8 cellular contexts compared by ENCODE assay signal in the genomic region with DNA sequence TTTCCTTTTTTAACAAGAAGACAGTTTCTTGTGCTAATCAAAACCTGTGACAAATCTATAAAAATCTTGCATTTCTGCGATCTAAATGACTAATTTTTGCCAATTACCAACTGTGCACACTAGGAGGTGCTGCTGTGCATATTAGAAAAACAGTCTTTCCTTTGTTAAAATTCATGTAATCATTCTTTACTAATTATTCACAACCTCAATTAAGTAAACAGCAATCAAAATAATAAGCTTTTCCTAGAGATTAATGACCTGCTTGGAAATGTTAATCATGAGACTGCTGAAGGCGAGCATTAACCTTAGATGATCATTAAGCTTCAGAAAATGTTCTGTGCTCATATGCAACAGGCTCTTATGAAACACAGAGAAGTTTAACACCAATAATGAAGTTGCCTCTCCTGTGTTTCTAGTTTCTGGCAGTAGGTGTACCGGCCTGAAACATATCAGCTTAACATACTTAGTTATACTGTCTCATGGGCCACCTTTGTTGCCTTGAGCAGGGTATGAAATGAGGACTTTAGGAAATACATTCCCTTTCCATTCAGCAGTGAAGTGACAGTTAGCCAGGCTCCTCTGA. TPM values are rescaled to one million over a fixed set of nuclear protein-coding genes. Genes with fewer than 3 reads are reported as not detected.
DNase-seq lines count a peak whose midpoint lies in the region; ATAC-seq, FAIRE-seq and TF ChIP-seq lines count a peak whose summit lies in the region.

No MANE protein-coding gene starts in this region.

- DNase-seq in GM13976 (ENCODE audit: low spot score) = no peak
- peak; percentile 32 for DNase-seq in RPMI7951 (ENCODE audit: low read depth)
- DNase-seq in midbrain (lab: John Stamatoyannopoulos, UW) = peak; percentile 75
- DNase-seq in GM19238 (ENCODE audit: insufficient read length, low spot score) = no peak

- FAIRE-seq in colon (lab: Jason Lieb, UNC) = peak; percentile 82

- no peak overlapping the region for H3K27ac ChIP-seq in C4-2B

- peak; percentile 98 for TF ChIP-seq CTCF in C4-2B (conservative IDR thresholded peaks at IDR 0.05)
- peak; percentile 57 for TF ChIP-seq CTCF in GM13976 (IDR thresholded peaks at IDR 0.05; ENCODE audit: borderline replicate concordance, control extremely low read depth, extremely low read depth, insufficient read depth, missing control alignments)

- in situ Hi-C loops in GM13976 (cut with MboI; ENCODE audit: low sequenced_read_pairs, unreplicated experiment) = loop anchor here (10.0 to 25.0 kb wide), 3 partner anchors 111 to 673 kb away; no protein-coding TSS in a partner anchor

- ATAC-seq in HG03196 (IDR thresholded peaks at IDR 0.05; ENCODE audit: unreplicated experiment) (no peak), HG03175 (IDR thresholded peaks at IDR 0.05; ENCODE audit: unreplicated experiment) (no peak)

RNA-seq across cellular contexts. Expression of gene RFESD, which starts 17.7 kb away (rescaled TPM):
- total RNA-seq in RPMI7951 (2014; rRNA removed; shearing (Covaris generic)) = 2.4 and 4.8 TPM in 2 replicates

RNA-seq across cellular contexts. Expression of gene SPATA9, which starts 18.5 kb away (rescaled TPM):
- total RNA-seq in RPMI7951 (2014; rRNA removed; shearing (Covaris generic)) = 0.36 TPM in 1 of 2 replicates, not detected in the other

RNA-seq across cellular contexts. Expression of gene GPR150, which starts 44.4 kb away (rescaled TPM):
- 0.10 TPM in 1 of 2 replicates, not detected in the other for total RNA-seq in RPMI7951 (2014; rRNA removed; shearing (Covaris generic))

Comparison
In these comparisons a context has a peak if more than half of its experiments do, and no peak if none do; other contexts are left out.
1. DNase-seq: peak in RPMI7951 (single experiment) and midbrain (single experiment); none in GM13976 (single experiment) and GM19238 (single experiment).